1 cellular context compared by ENCODE assay signal in the genomic region with DNA sequence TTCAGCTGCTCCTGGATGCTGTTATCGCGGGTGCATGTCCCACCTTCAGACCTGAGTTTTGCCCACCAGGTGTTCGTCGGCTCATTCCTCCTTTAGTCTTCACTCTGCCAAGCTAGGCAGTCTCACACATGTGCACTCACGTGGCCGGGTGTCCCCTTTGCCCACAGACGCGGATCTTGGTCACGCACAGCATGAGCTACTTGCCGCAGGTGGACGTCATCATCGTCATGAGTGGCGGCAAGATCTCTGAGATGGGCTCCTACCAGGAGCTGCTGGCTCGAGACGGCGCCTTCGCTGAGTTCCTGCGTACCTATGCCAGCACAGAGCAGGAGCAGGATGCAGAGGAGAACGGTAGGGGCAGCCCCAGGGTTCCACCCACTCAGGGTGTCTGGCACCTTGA.
TF ChIP-seq lines count a peak whose summit lies in the region.

No MANE protein-coding gene starts in this region.

TF ChIP-seq in IMR-90, 13 proteins besides CTCF, POLR2A, EP300 and RAD21 (continued from another document):
- TF ChIP-seq MAZ (IDR thresholded peaks at IDR 0.05; ENCODE audit: borderline replicate concordance, low read depth, low read length), result no peak
